Comparison of ENCODE assay signal across 1 cellular context in the genomic region with DNA sequence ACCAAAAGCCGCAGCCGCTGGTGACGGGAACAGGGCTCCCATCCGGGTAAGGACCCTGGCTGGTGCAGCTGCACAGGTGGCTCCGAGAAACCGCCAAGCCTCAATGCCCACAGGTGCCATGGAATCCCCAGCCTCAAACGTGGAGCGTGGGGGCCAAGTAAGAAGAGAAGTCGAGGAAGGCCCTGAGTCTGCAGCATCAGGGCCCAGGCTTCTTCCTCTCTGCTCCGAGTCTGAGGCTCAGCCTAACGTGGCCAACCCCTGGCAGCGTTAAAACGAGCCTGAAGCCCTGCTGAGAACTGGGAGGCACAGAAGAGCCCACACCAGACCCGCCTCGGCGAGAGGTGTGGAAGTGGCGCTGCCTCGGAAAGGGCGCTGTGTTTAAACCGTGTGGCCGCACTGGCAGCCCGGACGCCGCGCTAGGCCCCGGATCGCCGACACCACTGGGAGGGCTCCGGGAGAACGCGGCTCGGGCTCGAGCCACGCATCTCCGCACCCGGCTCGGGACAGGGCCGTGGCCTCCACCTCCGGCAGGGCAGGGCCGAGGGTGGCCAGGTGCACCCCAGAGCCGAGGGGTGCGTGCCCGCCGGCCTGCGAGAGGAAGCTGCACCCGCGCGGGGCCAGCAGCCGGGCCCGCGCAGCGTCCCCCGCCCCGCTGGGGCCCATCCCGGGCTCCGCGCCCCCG.
A peak's percentile ranks its signal among the peaks of the same experiment; 100 is the strongest.
TF ChIP-seq lines count a peak whose summit lies in the region.

No MANE protein-coding gene starts in this region.

TF ChIP-seq in HepG2, 621 proteins besides CTCF, POLR2A, EP300 and RAD21 (continued from another document and continues in another):
- TF ChIP-seq ZNF569 (CRISPR knock-in tag; IDR thresholded peaks at IDR 0.05; ENCODE audit: borderline replicate concordance) (no peak), DNMT3B (CRISPR knock-in tag; conservative IDR thresholded peaks at IDR 0.05) (no peak), ZNF329 (CRISPR knock-in tag; IDR thresholded peaks at IDR 0.05; ENCODE audit: low read depth) (no peak), ZBTB39 (CRISPR knock-in tag; IDR thresholded peaks at IDR 0.05) (no peak), CENPX (CRISPR knock-in tag; IDR thresholded peaks at IDR 0.05) (no peak), MAZ (IDR thresholded peaks at IDR 0.05; ENCODE audit: borderline replicate concordance, low read depth, low read length) (no peak), MAZ (CRISPR knock-in tag; IDR thresholded peaks at IDR 0.05; ENCODE audit: low read depth) (peak; percentile 8; the same call in 1 of the 2 replicates), ZNF605 (CRISPR knock-in tag; IDR thresholded peaks at IDR 0.05) (no peak), ZNF276 (CRISPR knock-in tag; IDR thresholded peaks at IDR 0.05; ENCODE audit: low read depth) (no peak), IRX3 (CRISPR knock-in tag; IDR thresholded peaks at IDR 0.05; ENCODE audit: borderline replicate concordance, low read depth) (no peak), ZNF691 (CRISPR knock-in tag; IDR thresholded peaks at IDR 0.05; ENCODE audit: borderline replicate concordance, low read depth) (no peak), ZNF317 (CRISPR knock-in tag; IDR thresholded peaks at IDR 0.05) (no peak), ATF2 (CRISPR knock-in tag; IDR thresholded peaks at IDR 0.05) (0 out of 2 replicates have a peak, but pooled peaks have one; percentile 16), CREB1 (IDR thresholded peaks at IDR 0.05) (no peak), CREB1 (CRISPR knock-in tag; IDR thresholded peaks at IDR 0.05) (no peak), ZBTB20 (CRISPR knock-in tag; IDR thresholded peaks at IDR 0.05; ENCODE audit: borderline replicate concordance, low read depth) (no peak), MED13 (CRISPR knock-in tag; IDR thresholded peaks at IDR 0.05) (no peak), ZNF121 (CRISPR knock-in tag; IDR thresholded peaks at IDR 0.05) (no peak), SAP130 (CRISPR knock-in tag; IDR thresholded peaks at IDR 0.05; ENCODE audit: low read depth) (peak; percentile 39; the same call in 1 of the 2 replicates), NRL (CRISPR knock-in tag; IDR thresholded peaks at IDR 0.05; ENCODE audit: borderline replicate concordance) (peak; percentile 40; the same call in 1 of the 2 replicates), YY1 (IDR thresholded peaks at IDR 0.05; ENCODE audit: insufficient read depth, insufficient replicate concordance, low read depth, low read length) (no peak), AHR (CRISPR knock-in tag; IDR thresholded peaks at IDR 0.05) (no peak), ZNF572 (CRISPR knock-in tag; IDR thresholded peaks at IDR 0.05) (no peak), ZNF678 (CRISPR knock-in tag; IDR thresholded peaks at IDR 0.05) (no peak), RBAK (CRISPR knock-in tag; IDR thresholded peaks at IDR 0.05) (no peak), ZNF891 (CRISPR knock-in tag; IDR thresholded peaks at IDR 0.05) (no peak; the same call in 1 of the 2 replicates), PHF8 (CRISPR knock-in tag; IDR thresholded peaks at IDR 0.05) (peak; percentile 63), DMAP1 (CRISPR knock-in tag; IDR thresholded peaks at IDR 0.05) (no peak), ZBTB44 (CRISPR knock-in tag; IDR thresholded peaks at IDR 0.05) (no peak), MAFF (IDR thresholded peaks at IDR 0.05; ENCODE audit: low read depth, low read length) (no peak), ZIK1 (CRISPR knock-in tag; IDR thresholded peaks at IDR 0.05; ENCODE audit: borderline replicate concordance, low read depth) (no peak), TMF1 (CRISPR knock-in tag; IDR thresholded peaks at IDR 0.05; ENCODE audit: low read depth) (no peak; the same call in 1 of the 2 replicates), MAFK (conservative IDR thresholded peaks at IDR 0.05 in 1 of 2, IDR thresholded peaks at IDR 0.05 in 1 of 2; ENCODE audit: low read length in 2 of 2) (no peak), ZNF512B (CRISPR knock-in tag; IDR thresholded peaks at IDR 0.05; ENCODE audit: borderline replicate concordance) (no peak), ZNF740 (CRISPR knock-in tag; IDR thresholded peaks at IDR 0.05) (no peak), HES4 (CRISPR knock-in tag; IDR thresholded peaks at IDR 0.05; ENCODE audit: borderline replicate concordance) (no peak), ZNF513 (CRISPR knock-in tag; conservative IDR thresholded peaks at IDR 0.05) (no peak), U2AF1 (optimal IDR thresholded peaks at IDR 0.05; ENCODE audit: low read depth, low read length) (no peak), HDAC6 (IDR thresholded peaks at IDR 0.05; ENCODE audit: low read depth, low read length) (no peak)
- TF ChIP-seq, protein P1, sequence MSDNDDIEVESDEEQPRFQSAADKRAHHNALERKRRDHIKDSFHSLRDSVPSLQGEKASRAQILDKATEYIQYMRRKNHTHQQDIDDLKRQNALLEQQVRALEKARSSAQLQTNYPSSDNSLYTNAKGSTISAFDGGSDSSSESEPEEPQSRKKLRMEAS (IDR thresholded peaks at IDR 0.05) = peak; percentile 36; the same call in 1 of the 2 replicates
- TF ChIP-seq, protein P2, sequence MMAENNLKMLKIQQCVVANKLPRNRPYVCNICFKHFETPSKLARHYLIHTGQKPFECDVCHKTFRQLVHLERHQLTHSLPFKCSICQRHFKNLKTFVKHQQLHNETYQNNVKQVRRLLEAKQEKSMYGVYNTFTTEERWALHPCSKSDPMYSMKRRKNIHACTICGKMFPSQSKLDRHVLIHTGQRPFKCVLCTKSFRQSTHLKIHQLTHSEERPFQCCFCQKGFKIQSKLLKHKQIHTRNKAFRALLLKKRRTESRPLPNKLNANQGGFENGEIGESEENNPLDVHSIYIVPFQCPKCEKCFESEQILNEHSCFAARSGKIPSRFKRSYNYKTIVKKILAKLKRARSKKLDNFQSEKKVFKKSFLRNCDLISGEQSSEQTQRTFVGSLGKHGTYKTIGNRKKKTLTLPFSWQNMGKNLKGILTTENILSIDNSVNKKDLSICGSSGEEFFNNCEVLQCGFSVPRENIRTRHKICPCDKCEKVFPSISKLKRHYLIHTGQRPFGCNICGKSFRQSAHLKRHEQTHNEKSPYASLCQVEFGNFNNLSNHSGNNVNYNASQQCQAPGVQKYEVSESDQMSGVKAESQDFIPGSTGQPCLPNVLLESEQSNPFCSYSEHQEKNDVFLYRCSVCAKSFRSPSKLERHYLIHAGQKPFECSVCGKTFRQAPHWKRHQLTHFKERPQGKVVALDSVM (CRISPR knock-in tag; IDR thresholded peaks at IDR 0.05) = no peak
- TF ChIP-seq, protein P3, sequence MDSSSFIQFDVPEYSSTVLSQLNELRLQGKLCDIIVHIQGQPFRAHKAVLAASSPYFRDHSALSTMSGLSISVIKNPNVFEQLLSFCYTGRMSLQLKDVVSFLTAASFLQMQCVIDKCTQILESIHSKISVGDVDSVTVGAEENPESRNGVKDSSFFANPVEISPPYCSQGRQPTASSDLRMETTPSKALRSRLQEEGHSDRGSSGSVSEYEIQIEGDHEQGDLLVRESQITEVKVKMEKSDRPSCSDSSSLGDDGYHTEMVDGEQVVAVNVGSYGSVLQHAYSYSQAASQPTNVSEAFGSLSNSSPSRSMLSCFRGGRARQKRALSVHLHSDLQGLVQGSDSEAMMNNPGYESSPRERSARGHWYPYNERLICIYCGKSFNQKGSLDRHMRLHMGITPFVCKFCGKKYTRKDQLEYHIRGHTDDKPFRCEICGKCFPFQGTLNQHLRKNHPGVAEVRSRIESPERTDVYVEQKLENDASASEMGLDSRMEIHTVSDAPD (CRISPR knock-in tag; IDR thresholded peaks at IDR 0.05) = no peak
